1 cellular context compared by ENCODE assay signal in the genomic region with DNA sequence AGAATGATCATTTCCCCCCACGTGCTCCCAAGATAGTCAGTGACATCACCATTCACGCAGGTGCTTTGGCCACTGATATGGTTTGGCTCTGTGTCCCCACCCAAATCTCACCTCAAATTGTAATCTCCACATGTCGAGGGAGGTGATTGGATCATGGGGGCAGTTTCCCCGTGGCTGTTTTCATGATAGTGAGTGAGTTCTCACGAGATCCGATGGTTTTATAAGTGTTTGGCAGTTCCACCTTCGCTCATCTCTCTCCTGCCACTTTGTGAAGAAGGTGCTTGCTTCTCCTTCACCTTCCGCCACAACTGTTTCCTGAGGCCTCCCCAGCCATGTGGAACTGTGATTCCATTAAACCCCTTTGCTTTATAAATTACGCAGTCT.
TF ChIP-seq lines count a peak whose summit lies in the region.

No MANE protein-coding gene starts in this region.

TF ChIP-seq in K562, 482 proteins besides CTCF, POLR2A, EP300 and RAD21 (continued from another document and continues in another):
- TF ChIP-seq ZNF592 (IDR thresholded peaks at IDR 0.05) (peak; percentile 70; the same call in 1 of the 2 replicates), TEAD2 (tag; IDR thresholded peaks at IDR 0.05) (no peak), MCM7 (IDR thresholded peaks at IDR 0.05) (no peak), CREBBP (IDR thresholded peaks at IDR 0.05; ENCODE audit: low read depth, low read length) (no peak), ZNF696 (CRISPR knock-in tag; conservative IDR thresholded peaks at IDR 0.05) (no peak), CAMTA2 (CRISPR knock-in tag; conservative IDR thresholded peaks at IDR 0.05) (no peak), MEF2D (tag; conservative IDR thresholded peaks at IDR 0.05; ENCODE audit: low read depth) (no peak), IFI16 (CRISPR knock-in tag; IDR thresholded peaks at IDR 0.05) (no peak), BACH1 (tag; IDR thresholded peaks at IDR 0.05) (no peak), E4F1 (CRISPR knock-in tag; IDR thresholded peaks at IDR 0.05; ENCODE audit: borderline replicate concordance) (no peak), WHSC1 (IDR thresholded peaks at IDR 0.05; ENCODE audit: low read length) (no peak), ZNF589 (CRISPR knock-in tag; IDR thresholded peaks at IDR 0.05; ENCODE audit: low read depth) (no peak), SIN3B (IDR thresholded peaks at IDR 0.05; ENCODE audit: low read depth) (no peak), ZFP30 (CRISPR knock-in tag; IDR thresholded peaks at IDR 0.05; ENCODE audit: borderline replicate concordance) (no peak), TRIM24 (IDR thresholded peaks at IDR 0.05) (peak in 1 of 2 experiments; percentile 76; a peak in 1 of 4 replicates), HES1 (IDR thresholded peaks at IDR 0.05; ENCODE audit: low read depth) (no peak), U2AF2 (optimal IDR thresholded peaks at IDR 0.05; ENCODE audit: low read depth, low read length) (no peak), ETV1 (tag; conservative IDR thresholded peaks at IDR 0.05; ENCODE audit: low read depth) (no peak), ZNF274 (IDR thresholded peaks at IDR 0.05; ENCODE audit: borderline replicate concordance, low read depth, low read length) (no peak), ZNF584 (CRISPR knock-in tag; IDR thresholded peaks at IDR 0.05; ENCODE audit: low read depth) (no peak), RBM14 (IDR thresholded peaks at IDR 0.05; ENCODE audit: borderline replicate concordance, insufficient read depth, low read depth, low read length) (no peak), ZNF175 (CRISPR knock-in tag; IDR thresholded peaks at IDR 0.05; ENCODE audit: low read depth) (no peak), SRSF7 (optimal IDR thresholded peaks at IDR 0.05; ENCODE audit: low read depth, low read length) (no peak), POLR2B (IDR thresholded peaks at IDR 0.05; ENCODE audit: low read depth, partially characterized antibody) (no peak), ZNF766 (CRISPR knock-in tag; conservative IDR thresholded peaks at IDR 0.05) (0 out of 2 replicates have a peak, but pooled peaks have one; percentile 0), DIDO1 (tag; IDR thresholded peaks at IDR 0.05; ENCODE audit: low read depth) (no peak), MCM5 (IDR thresholded peaks at IDR 0.05; ENCODE audit: low read depth) (no peak), ZNF77 (CRISPR knock-in tag; IDR thresholded peaks at IDR 0.05) (no peak), HDGF (IDR thresholded peaks at IDR 0.05) (no peak), NFE2 (IDR thresholded peaks at IDR 0.05; ENCODE audit: low read depth) (no peak), ZNF23 (CRISPR knock-in tag; IDR thresholded peaks at IDR 0.05) (no peak; the same call in 1 of the 2 replicates), E2F6 (IDR thresholded peaks at IDR 0.05; ENCODE audit: borderline replicate concordance in 1 of 2, extremely low read depth in 1 of 2, insufficient read depth in 1 of 2, insufficient read length in 1 of 2, low read depth in 1 of 2, low read length in 1 of 2, poor library complexity in 1 of 2, severe bottlenecking in 1 of 2) (peak in 1 of 2 experiments; percentile 42), ZNF165 (CRISPR knock-in tag; IDR thresholded peaks at IDR 0.05; ENCODE audit: borderline replicate concordance) (no peak), MYC (IDR thresholded peaks at IDR 0.05; ENCODE audit: low read depth, low read length) (no peak; the same call in 1 of the 2 replicates), MYC (CRISPR knock-in tag; IDR thresholded peaks at IDR 0.05; ENCODE audit: borderline replicate concordance, low read depth) (no peak), HNRNPH1 (optimal IDR thresholded peaks at IDR 0.05; ENCODE audit: low read depth, low read length) (no peak), KDM1A (IDR thresholded peaks at IDR 0.05) (no peak), POLR2G (IDR thresholded peaks at IDR 0.05; ENCODE audit: low read depth, low read length) (no peak), JUND (IDR thresholded peaks at IDR 0.05; ENCODE audit: borderline replicate concordance, low read depth, low read length) (peak; percentile 57; the same call in 1 of the 2 replicates), JUND (tag; IDR thresholded peaks at IDR 0.05; ENCODE audit: borderline replicate concordance, low read depth, low read length) (0 out of 3 replicates have a peak, but pooled peaks have one; percentile 57), TCFL5 (CRISPR knock-in tag; conservative IDR thresholded peaks at IDR 0.05) (no peak), CTBP1 (IDR thresholded peaks at IDR 0.05; ENCODE audit: borderline replicate concordance) (no peak), ZNF717 (CRISPR knock-in tag; IDR thresholded peaks at IDR 0.05) (no peak)
- TF ChIP-seq, protein P1, sequence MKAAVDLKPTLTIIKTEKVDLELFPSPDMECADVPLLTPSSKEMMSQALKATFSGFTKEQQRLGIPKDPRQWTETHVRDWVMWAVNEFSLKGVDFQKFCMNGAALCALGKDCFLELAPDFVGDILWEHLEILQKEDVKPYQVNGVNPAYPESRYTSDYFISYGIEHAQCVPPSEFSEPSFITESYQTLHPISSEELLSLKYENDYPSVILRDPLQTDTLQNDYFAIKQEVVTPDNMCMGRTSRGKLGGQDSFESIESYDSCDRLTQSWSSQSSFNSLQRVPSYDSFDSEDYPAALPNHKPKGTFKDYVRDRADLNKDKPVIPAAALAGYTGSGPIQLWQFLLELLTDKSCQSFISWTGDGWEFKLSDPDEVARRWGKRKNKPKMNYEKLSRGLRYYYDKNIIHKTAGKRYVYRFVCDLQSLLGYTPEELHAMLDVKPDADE (conservative IDR thresholded peaks at IDR 0.05; ENCODE audit: control insufficient read depth, low read depth, low read length) = no peak
- TF ChIP-seq, protein P2, sequence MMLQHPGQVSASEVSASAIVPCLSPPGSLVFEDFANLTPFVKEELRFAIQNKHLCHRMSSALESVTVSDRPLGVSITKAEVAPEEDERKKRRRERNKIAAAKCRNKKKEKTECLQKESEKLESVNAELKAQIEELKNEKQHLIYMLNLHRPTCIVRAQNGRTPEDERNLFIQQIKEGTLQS (IDR thresholded peaks at IDR 0.05) = peak; percentile 94
- TF ChIP-seq, protein P2 (CRISPR knock-in tag; conservative IDR thresholded peaks at IDR 0.05) = peak; percentile 3; the same call in 1 of the 2 replicates
- TF ChIP-seq, protein P3, sequence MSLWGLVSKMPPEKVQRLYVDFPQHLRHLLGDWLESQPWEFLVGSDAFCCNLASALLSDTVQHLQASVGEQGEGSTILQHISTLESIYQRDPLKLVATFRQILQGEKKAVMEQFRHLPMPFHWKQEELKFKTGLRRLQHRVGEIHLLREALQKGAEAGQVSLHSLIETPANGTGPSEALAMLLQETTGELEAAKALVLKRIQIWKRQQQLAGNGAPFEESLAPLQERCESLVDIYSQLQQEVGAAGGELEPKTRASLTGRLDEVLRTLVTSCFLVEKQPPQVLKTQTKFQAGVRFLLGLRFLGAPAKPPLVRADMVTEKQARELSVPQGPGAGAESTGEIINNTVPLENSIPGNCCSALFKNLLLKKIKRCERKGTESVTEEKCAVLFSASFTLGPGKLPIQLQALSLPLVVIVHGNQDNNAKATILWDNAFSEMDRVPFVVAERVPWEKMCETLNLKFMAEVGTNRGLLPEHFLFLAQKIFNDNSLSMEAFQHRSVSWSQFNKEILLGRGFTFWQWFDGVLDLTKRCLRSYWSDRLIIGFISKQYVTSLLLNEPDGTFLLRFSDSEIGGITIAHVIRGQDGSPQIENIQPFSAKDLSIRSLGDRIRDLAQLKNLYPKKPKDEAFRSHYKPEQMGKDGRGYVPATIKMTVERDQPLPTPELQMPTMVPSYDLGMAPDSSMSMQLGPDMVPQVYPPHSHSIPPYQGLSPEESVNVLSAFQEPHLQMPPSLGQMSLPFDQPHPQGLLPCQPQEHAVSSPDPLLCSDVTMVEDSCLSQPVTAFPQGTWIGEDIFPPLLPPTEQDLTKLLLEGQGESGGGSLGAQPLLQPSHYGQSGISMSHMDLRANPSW (CRISPR knock-in tag; IDR thresholded peaks at IDR 0.05) = peak; percentile 74; the same call in 1 of the 2 replicates
- TF ChIP-seq, protein P4, sequence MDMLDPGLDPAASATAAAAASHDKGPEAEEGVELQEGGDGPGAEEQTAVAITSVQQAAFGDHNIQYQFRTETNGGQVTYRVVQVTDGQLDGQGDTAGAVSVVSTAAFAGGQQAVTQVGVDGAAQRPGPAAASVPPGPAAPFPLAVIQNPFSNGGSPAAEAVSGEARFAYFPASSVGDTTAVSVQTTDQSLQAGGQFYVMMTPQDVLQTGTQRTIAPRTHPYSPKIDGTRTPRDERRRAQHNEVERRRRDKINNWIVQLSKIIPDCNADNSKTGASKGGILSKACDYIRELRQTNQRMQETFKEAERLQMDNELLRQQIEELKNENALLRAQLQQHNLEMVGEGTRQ (CRISPR knock-in tag; IDR thresholded peaks at IDR 0.05) = peak; percentile 83
- TF ChIP-seq, protein P5, sequence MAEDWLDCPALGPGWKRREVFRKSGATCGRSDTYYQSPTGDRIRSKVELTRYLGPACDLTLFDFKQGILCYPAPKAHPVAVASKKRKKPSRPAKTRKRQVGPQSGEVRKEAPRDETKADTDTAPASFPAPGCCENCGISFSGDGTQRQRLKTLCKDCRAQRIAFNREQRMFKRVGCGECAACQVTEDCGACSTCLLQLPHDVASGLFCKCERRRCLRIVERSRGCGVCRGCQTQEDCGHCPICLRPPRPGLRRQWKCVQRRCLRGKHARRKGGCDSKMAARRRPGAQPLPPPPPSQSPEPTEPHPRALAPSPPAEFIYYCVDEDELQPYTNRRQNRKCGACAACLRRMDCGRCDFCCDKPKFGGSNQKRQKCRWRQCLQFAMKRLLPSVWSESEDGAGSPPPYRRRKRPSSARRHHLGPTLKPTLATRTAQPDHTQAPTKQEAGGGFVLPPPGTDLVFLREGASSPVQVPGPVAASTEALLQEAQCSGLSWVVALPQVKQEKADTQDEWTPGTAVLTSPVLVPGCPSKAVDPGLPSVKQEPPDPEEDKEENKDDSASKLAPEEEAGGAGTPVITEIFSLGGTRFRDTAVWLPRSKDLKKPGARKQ (CRISPR knock-in tag; IDR thresholded peaks at IDR 0.05) = 0 out of 2 replicates have a peak, but pooled peaks have one; percentile 34
